In genomic region chr1:37822942-37823865, GRCh38 we compare ENCODE assay signal across 15 cellular contexts. TPM values are rescaled to one million over a fixed set of nuclear protein-coding genes. Genes with fewer than 3 reads are reported as not detected.
DNase-seq lines count a peak whose midpoint lies in the region; ATAC-seq and TF ChIP-seq lines count a peak whose summit lies in the region.
"Had no signal": no experiment of that assay in that cellular context is flagged by ENCODE, and none has a peak within 500 bp of the region (broad histone marks: within the 10 kb centered on the region; RNA-seq: fewer than 3 reads in every experiment).

No MANE protein-coding gene starts in this region.

- ATAC-seq in stimulated activated naive CD8-positive, alpha-beta T cell treated with anti-CD3 and anti-CD28 coated beads, Interleukin-15, Interleukin-2, amounts not matched to agents 100 U/mL and 50 U/mL, for 24 hours: no peak
- ATAC-seq in activated T-helper 17 cell treated with anti-CD3 and anti-CD28 coated beads, Interleukin-2, amount 50 U/mL, for 72 hours (replicated peaks): peak; percentile 84
- ATAC-seq in GM21737 (IDR thresholded peaks at IDR 0.05; ENCODE audit: unreplicated experiment): no peak
- ATAC-seq: CD8-positive, alpha-beta T cell had no signal

- H3K27ac Mint-ChIP-seq in stimulated activated naive CD8-positive, alpha-beta T cell treated with anti-CD3 and anti-CD28 coated beads, Interleukin-15, Interleukin-2, amounts not matched to agents 100 ng/mL and 50 ng/mL, for 24 hours: peak overlapping the region; percentile 75
- H3K27ac Mint-ChIP-seq in activated T-helper 17 cell treated with anti-CD3 and anti-CD28 coated beads, Interleukin-2, amount 50 U/mL, for 72 hours: peak overlapping the region; percentile 48
- H3K27ac Mint-ChIP-seq: CD8-positive, alpha-beta T cell had no signal

- in situ Hi-C loops in GM13976 (cut with MboI; ENCODE audit: low sequenced_read_pairs, unreplicated experiment): no loop called here

- H3K27me3 Mint-ChIP-seq in stimulated activated naive CD8-positive, alpha-beta T cell treated with anti-CD3 and anti-CD28 coated beads, Interleukin-15, Interleukin-2, amounts not matched to agents 100 ng/mL and 50 ng/mL, for 24 hours: no peaks in the 10 kb centered on the region
- H3K27me3 Mint-ChIP-seq in activated T-helper 17 cell treated with anti-CD3 and anti-CD28 coated beads, Interleukin-2, amount 50 U/mL, for 72 hours: no peaks in the 10 kb centered on the region

- DNase-seq in stimulated activated naive CD8-positive, alpha-beta T cell treated with anti-CD3 and anti-CD28 coated beads, Interleukin-15, Interleukin-2, amounts not matched to agents 100 U/mL and 50 U/mL, for 24 hours: no peak
- no peak for DNase-seq in epithelial cell of prostate (ENCODE audit: low read depth, low spot score)
- DNase-seq in GM13976 (ENCODE audit: low spot score): no peak
- DNase-seq in cortex of kidney (lab: John Stamatoyannopoulos, UW): no peak
- no peak for DNase-seq in HEK293T (ENCODE audit: extremely low spot score)
- DNase-seq: activated CD4-positive, alpha-beta T cell treated with anti-CD3 and anti-CD28 coated beads for 48 hours; CD8-positive, alpha-beta T cell; MG63; NCI-H1436 treated with DMSO at 0.1 percent for 48 hours; NCI-H2227 treated with DMSO at 0.1 percent for 48 hours had no signal

- TF ChIP-seq CTCF in GM13976 (IDR thresholded peaks at IDR 0.05; ENCODE audit: borderline replicate concordance, control extremely low read depth, extremely low read depth, insufficient read depth, missing control alignments): no peak

- no peaks in the 10 kb centered on the region for H3K9me3 Mint-ChIP-seq in stimulated activated naive CD8-positive, alpha-beta T cell treated with anti-CD3 and anti-CD28 coated beads, Interleukin-15, Interleukin-2, amounts not matched to agents 100 ng/mL and 50 ng/mL, for 24 hours
- H3K9me3 Mint-ChIP-seq in activated T-helper 17 cell treated with anti-CD3 and anti-CD28 coated beads, Interleukin-2, amount 50 U/mL, for 72 hours: no peaks in the 10 kb centered on the region
- H3K9me3 Mint-ChIP-seq: CD8-positive, alpha-beta T cell had no signal

- CTCF ChIA-PET in HEK293T (lab: Yijun Ruan, JAX): no interaction called here

- H3K27ac ChIP-seq in epithelial cell of prostate: peak overlapping the region; percentile 17
- H3K27ac ChIP-seq: SK-N-MC had no signal

- no peak overlapping the region for H3K4me3 Mint-ChIP-seq in stimulated activated naive CD8-positive, alpha-beta T cell treated with anti-CD3 and anti-CD28 coated beads, Interleukin-15, Interleukin-2, amounts not matched to agents 100 ng/mL and 50 ng/mL, for 24 hours
- peak overlapping the region; percentile 34 for H3K4me3 Mint-ChIP-seq in activated T-helper 17 cell treated with anti-CD3 and anti-CD28 coated beads, Interleukin-2, amount 50 U/mL, for 72 hours
- H3K4me3 Mint-ChIP-seq: CD8-positive, alpha-beta T cell had no signal

- peaks cover 64% of the 10 kb centered on the region for H3K36me3 Mint-ChIP-seq in stimulated activated naive CD8-positive, alpha-beta T cell treated with anti-CD3 and anti-CD28 coated beads, Interleukin-15, Interleukin-2, amounts not matched to agents 100 ng/mL and 50 ng/mL, for 24 hours (ENCODE audit: low read depth)
- peaks cover 80% of the 10 kb centered on the region for H3K36me3 Mint-ChIP-seq in activated T-helper 17 cell treated with anti-CD3 and anti-CD28 coated beads, Interleukin-2, amount 50 U/mL, for 72 hours (ENCODE audit: low read depth)

- peaks cover 19% of the 10 kb centered on the region for H3K4me1 Mint-ChIP-seq in stimulated activated naive CD8-positive, alpha-beta T cell treated with anti-CD3 and anti-CD28 coated beads, Interleukin-15, Interleukin-2, amounts not matched to agents 100 ng/mL and 50 ng/mL, for 24 hours (ENCODE audit: low read depth)
- H3K4me1 Mint-ChIP-seq in activated T-helper 17 cell treated with anti-CD3 and anti-CD28 coated beads, Interleukin-2, amount 50 U/mL, for 72 hours: peaks cover 4% of the 10 kb centered on the region

- POLR2A ChIA-PET in HEK293T (lab: Yijun Ruan, JAX): interaction anchor here (1.4 to 1.5 kb wide), 2 partner anchors 11 to 15 kb away, joined by 3 to 6 read pairs; partner anchors contain the start of genes C1orf122 and YRDC

TF ChIP-seq in HEK293T, 16 proteins besides CTCF, POLR2A, EP300 and RAD21:
- TF ChIP-seq ARNT (IDR thresholded peaks at IDR 0.05): no peak
- no peak for TF ChIP-seq HDGF (IDR thresholded peaks at IDR 0.05; ENCODE audit: borderline replicate concordance)
- TF ChIP-seq FOXM1 (IDR thresholded peaks at IDR 0.05; ENCODE audit: borderline replicate concordance): no peak
- TF ChIP-seq PKNOX1 (IDR thresholded peaks at IDR 0.05): no peak
- no peak for TF ChIP-seq ELF4 (IDR thresholded peaks at IDR 0.05)
- no peak for TF ChIP-seq FOXA1 (IDR thresholded peaks at IDR 0.05)
- no peak for TF ChIP-seq L3MBTL2 (conservative IDR thresholded peaks at IDR 0.05)

RNA-seq across cellular contexts. Expression of gene YRDC, which starts 15.2 kb away (rescaled TPM):
- 10 to 100 TPM; 20.1 to 48.3 TPM for total RNA-seq in activated T-helper 17 cell treated with anti-CD3 and anti-CD28 coated beads, Interleukin-2, amount 50 U/mL, for 72 hours

RNA-seq across cellular contexts. Expression of gene C1orf122, which starts 15.6 kb away (rescaled TPM):
- 10 to 100 TPM; 17.7 to 29.4 TPM for total RNA-seq in activated T-helper 17 cell treated with anti-CD3 and anti-CD28 coated beads, Interleukin-2, amount 50 U/mL, for 72 hours

RNA-seq across cellular contexts. Expression of gene MANEAL, which starts 29.6 kb away (rescaled TPM):
- total RNA-seq in activated T-helper 17 cell treated with anti-CD3 and anti-CD28 coated beads, Interleukin-2, amount 50 U/mL, for 72 hours: 1 to 10 TPM; 3.0 to 5.2 TPM

RNA-seq across cellular contexts. Expression of gene MTF1, which starts 36.2 kb away (rescaled TPM):
- 10 to 100 TPM; 23.5 to 27.2 TPM for total RNA-seq in activated T-helper 17 cell treated with anti-CD3 and anti-CD28 coated beads, Interleukin-2, amount 50 U/mL, for 72 hours

RNA-seq across cellular contexts. Expression of gene EPHA10, which starts 58.3 kb away (rescaled TPM):
- total RNA-seq in activated T-helper 17 cell treated with anti-CD3 and anti-CD28 coated beads, Interleukin-2, amount 50 U/mL, for 72 hours: 1 to 10 TPM; 1.4 to 1.7 TPM
- total RNA-seq: CD8-positive, alpha-beta T cell; subcutaneous adipose tissue had no signal
